ENCODE assay signal across 28 cellular contexts in genomic region chr22:21728270-21728669, GRCh38.
"Had no signal": no experiment of that assay in that cellular context is flagged by ENCODE, and none has a peak within 500 bp of the region (broad histone marks: within the 10 kb centered on the region; RNA-seq: fewer than 3 reads in every experiment).

No MANE protein-coding gene starts in this region.

- FAIRE-seq: colon, endometrium, islet of Langerhans, keratinocyte had no signal

- H3K36me3 ChIP-seq: esophagus squamous epithelium, gastrocnemius medialis, left lung had no signal

- H3K4me3 ChIP-seq: coronary artery, dorsolateral prefrontal cortex, esophagus squamous epithelium, gastrocnemius medialis, heart right ventricle, left lung, lower lobe of right lung, mucosa of descending colon had no signal

- H3K9me3 ChIP-seq: esophagus squamous epithelium, gastrocnemius medialis, heart right ventricle, left lung, lower lobe of right lung, mucosa of descending colon had no signal

- H3K27me3 ChIP-seq: dorsolateral prefrontal cortex, esophagus squamous epithelium, gastrocnemius medialis, heart right ventricle, left lung had no signal

- DNase-seq: dermis blood vessel endothelial cell; dorsolateral prefrontal cortex; effector CD4-positive, alpha-beta T cell; effector memory CD8-positive, alpha-beta T cell; endodermal cell; erythroblast; esophagus squamous epithelium; foreskin fibroblast; foreskin melanocyte; gastrocnemius medialis; glutamatergic neuron; head of caudate nucleus; heart right ventricle; hippocampal formation; left cardiac atrium; left lung; left ventricle myocardium superior; lower lobe of right lung; mesenchymal stem cell; mucosa of descending colon; naive B cell had no signal

- H3K27ac ChIP-seq: coronary artery, epithelial cell of prostate, esophagus squamous epithelium, gastrocnemius medialis, heart right ventricle, left lung, lower lobe of right lung had no signal

- H3K4me1 ChIP-seq: esophagus squamous epithelium, gastrocnemius medialis, heart right ventricle, left lung, lower lobe of right lung had no signal

- ATAC-seq: effector memory CD8-positive, alpha-beta T cell; esophagus mucosa; gastrocnemius medialis; heart right ventricle; left cardiac atrium; left lung; left ventricle myocardium superior; lower lobe of right lung; mucosa of descending colon had no signal
